15 cellular contexts compared by ENCODE assay signal in the genomic region with DNA sequence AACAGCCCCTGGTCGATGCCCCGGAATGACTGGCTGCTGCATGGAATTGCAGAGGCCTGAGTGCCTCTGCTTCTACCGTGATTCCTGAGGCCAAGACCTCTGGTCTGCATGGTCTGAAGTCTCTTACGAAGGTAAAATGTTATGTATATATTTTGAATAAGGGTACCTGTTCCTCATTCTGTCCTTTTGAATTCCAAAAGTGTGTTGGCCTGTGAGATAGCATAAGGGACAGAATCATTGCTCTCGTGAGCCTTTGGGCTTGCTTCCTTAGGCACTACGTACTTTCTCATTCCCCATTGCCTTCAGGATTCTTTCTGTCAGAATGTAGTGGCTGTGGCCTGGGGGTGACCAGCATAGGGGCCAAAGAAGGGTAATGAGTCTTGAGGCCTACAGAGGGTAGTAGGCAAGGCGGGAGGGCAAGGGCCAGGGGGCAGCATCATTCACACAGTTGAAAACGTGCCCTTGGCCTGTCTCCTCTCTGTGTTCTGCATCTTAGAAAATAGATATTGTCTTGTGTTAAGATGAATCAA.
"Had no signal": no experiment of that assay in that cellular context is flagged by ENCODE, and none has a peak within 500 bp of the region (broad histone marks: within the 10 kb centered on the region; RNA-seq: fewer than 3 reads in every experiment).

No MANE protein-coding gene starts in this region.

- H3K9me3 ChIP-seq: esophagus muscularis mucosa, lower lobe of right lung, thoracic aorta, uterus had no signal

- H3K36me3 ChIP-seq: breast epithelium, esophagus muscularis mucosa, lower lobe of right lung, thoracic aorta, uterus had no signal

- DNase-seq: activated CD8-positive, alpha-beta T cell treated with anti-CD3 and anti-CD28 coated beads for 36 hours; activated effector memory CD4-positive, alpha-beta T cell treated with anti-CD3 and anti-CD28 coated beads, Interleukin-2, amount 50 U/mL, for 16 hours; activated naive CD8-positive, alpha-beta T cell treated with anti-CD3 and anti-CD28 coated beads for 36 hours; left cardiac atrium; lower lobe of right lung; naive thymus-derived CD8-positive, alpha-beta T cell; occipital lobe; stimulated activated naive CD8-positive, alpha-beta T cell treated with anti-CD3 and anti-CD28 coated beads, Interleukin-15, amount 100 ng/mL, for 72 hours; SW 1271; T-helper 9 cell; uterus had no signal

- H3K27me3 Mint-ChIP-seq: activated CD8-positive, alpha-beta T cell treated with anti-CD3 and anti-CD28 coated beads for 36 hours; activated naive CD8-positive, alpha-beta T cell treated with anti-CD3 and anti-CD28 coated beads for 36 hours; naive thymus-derived CD8-positive, alpha-beta T cell; stimulated activated naive CD8-positive, alpha-beta T cell treated with anti-CD3 and anti-CD28 coated beads, Interleukin-15, amount 100 ng/mL, for 72 hours had no signal

- H3K4me3 Mint-ChIP-seq: activated CD8-positive, alpha-beta T cell treated with anti-CD3 and anti-CD28 coated beads for 36 hours; activated naive CD8-positive, alpha-beta T cell treated with anti-CD3 and anti-CD28 coated beads for 36 hours had no signal

- ATAC-seq: activated CD8-positive, alpha-beta T cell treated with anti-CD3 and anti-CD28 coated beads for 36 hours; left cardiac atrium; lower lobe of right lung; naive thymus-derived CD8-positive, alpha-beta T cell; sciatic nerve; stimulated activated naive CD8-positive, alpha-beta T cell treated with anti-CD3 and anti-CD28 coated beads, Interleukin-15, amount 100 ng/mL, for 72 hours had no signal

- H3K4me3 ChIP-seq: breast epithelium, esophagus muscularis mucosa, lower lobe of right lung, thoracic aorta, uterus had no signal

- H3K27ac Mint-ChIP-seq: activated CD8-positive, alpha-beta T cell treated with anti-CD3 and anti-CD28 coated beads for 36 hours; activated naive CD8-positive, alpha-beta T cell treated with anti-CD3 and anti-CD28 coated beads for 36 hours had no signal

- H3K27me3 ChIP-seq: breast epithelium, esophagus muscularis mucosa, uterus had no signal

- H3K4me1 ChIP-seq: breast epithelium, uterus had no signal

- H3K27ac ChIP-seq: breast epithelium, esophagus muscularis mucosa, lower lobe of right lung, thoracic aorta, uterus had no signal
